15 cellular contexts compared by ENCODE assay signal in the genomic region with DNA sequence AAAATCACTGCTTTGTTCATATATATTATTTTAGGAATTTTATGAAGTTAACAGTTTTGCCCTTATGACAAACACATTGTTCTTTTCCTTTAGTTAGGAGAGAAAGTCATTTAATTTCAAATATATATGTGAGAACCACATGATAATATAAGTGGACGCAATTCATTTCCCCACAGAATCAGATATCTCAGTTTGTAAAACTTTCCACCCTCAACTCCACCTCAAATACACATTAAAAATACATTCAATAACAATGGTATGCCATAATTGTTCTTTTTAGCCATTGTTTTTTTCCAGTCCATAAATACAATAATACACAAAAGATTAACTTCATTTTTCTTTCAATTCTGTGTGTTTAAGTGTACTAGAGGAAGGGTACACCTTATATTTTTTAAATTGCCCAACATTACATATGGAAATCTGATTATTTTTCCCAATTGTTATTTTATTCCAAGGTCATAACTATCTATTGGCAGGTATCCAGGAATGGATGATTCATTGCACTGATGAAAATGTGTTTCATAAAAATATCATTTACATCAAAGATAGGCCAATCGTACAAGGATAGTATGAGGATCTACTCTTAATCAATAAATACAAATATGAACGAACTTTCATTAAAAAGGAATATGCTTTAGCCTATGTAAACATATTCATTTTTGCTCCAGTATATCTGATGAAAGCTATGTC.
DNase-seq lines count a peak whose midpoint lies in the region; TF ChIP-seq lines count a peak whose summit lies in the region.
"Had no signal": no experiment of that assay in that cellular context is flagged by ENCODE, and none has a peak within 500 bp of the region (broad histone marks: within the 10 kb centered on the region; RNA-seq: fewer than 3 reads in every experiment).

No MANE protein-coding gene starts in this region.

- intact Hi-C loops in posterior vena cava (cut with DNase I): no loop called here

- TF ChIP-seq RAD21 in Ishikawa (IDR thresholded peaks at IDR 0.05; ENCODE audit: low read depth): no peak

- DNase-seq in EL: peak; percentile 18
- peak; percentile 76 to 86 for DNase-seq in dermis microvascular lymphatic vessel endothelial cell (ENCODE audit: low read depth in 2 of 2)
- DNase-seq in lung microvascular endothelial cell (ENCODE audit: low read depth in 2 of 2): peak; percentile 69 to 88
- DNase-seq in activated T-cell treated with anti-CD3 and anti-CD28 coated beads, Interleukin-2, amount 50 U/mL, for 1 hour: no peak
- no peak for DNase-seq in activated T-cell treated with anti-CD3 and anti-CD28 coated beads, Interleukin-2, amount 50 U/mL, for 48 hours
- no peak for DNase-seq in posterior vena cava (ENCODE audit: low spot score)
- DNase-seq: C1 segment of cervical spinal cord, DMS 273 treated with DMSO at 0.1 percent for 48 hours, Kasumi-1, NCI-H1436, NCI-H2081 treated with DMSO at 0.1 percent for 48 hours, NCI-H345, NCI-H526 treated with DMSO at 0.1 percent for 48 hours, PC-3 had no signal

- TF ChIP-seq EP300 in Ishikawa (IDR thresholded peaks at IDR 0.05; ENCODE audit: borderline replicate concordance): no peak

TF ChIP-seq in Ishikawa, 13 proteins besides CTCF, POLR2A, EP300 and RAD21:
- TF ChIP-seq ZBTB7A (IDR thresholded peaks at IDR 0.05; ENCODE audit: low read depth): no peak
- peak; percentile 25; the same call in 1 of the 2 replicates for TF ChIP-seq NFIC (IDR thresholded peaks at IDR 0.05)
TF ChIP-seq in Ishikawa: peak in this region for 1.

Comparison
In these comparisons a context has a peak if more than half of its experiments do, and no peak if none do; other contexts are left out.
1. DNase-seq: peak in EL (single experiment), dermis microvascular lymphatic vessel endothelial cell (2 of 2) and lung microvascular endothelial cell (2 of 2); none in activated T-cell treated with anti-CD3 and anti-CD28 coated beads, Interleukin-2, amount 50 U/mL, for 1 hour (single experiment), activated T-cell treated with anti-CD3 and anti-CD28 coated beads, Interleukin-2, amount 50 U/mL, for 48 hours (0 of 2) and posterior vena cava (single experiment).